ENCODE assay signal across 14 cellular contexts in the genomic region with DNA sequence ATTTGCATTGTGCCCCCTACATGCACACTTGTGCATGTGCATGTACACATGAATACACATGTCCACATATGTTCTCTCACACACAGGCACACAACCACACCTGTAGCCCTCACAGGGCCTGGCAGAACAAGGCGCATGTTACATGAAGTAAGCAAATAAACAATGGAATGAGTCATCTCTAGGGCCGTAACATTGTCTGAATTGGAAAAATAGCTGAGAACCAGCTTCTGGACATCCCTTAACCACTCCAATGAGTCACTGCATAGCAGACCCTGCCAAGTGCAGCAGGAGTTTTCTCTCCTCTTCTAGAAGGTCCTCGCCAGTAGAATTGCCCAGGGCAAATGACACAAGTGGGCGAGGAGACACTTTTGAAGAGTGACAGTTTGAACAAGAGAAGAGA.
DNase-seq lines count a peak whose midpoint lies in the region; ATAC-seq, FAIRE-seq and TF ChIP-seq lines count a peak whose summit lies in the region.
"Had no signal": no experiment of that assay in that cellular context is flagged by ENCODE, and none has a peak within 500 bp of the region (broad histone marks: within the 10 kb centered on the region; RNA-seq: fewer than 3 reads in every experiment).

No MANE protein-coding gene starts in this region.

- H3K4me3 ChIP-seq in bronchial epithelial cell (ENCODE audit: low read depth, low read length) (no peak overlapping the region), mesenchymal stem cell (ENCODE audit: insufficient read depth in 1 of 2, low read depth in 1 of 2, low read length in 2 of 2) (no peak overlapping the region)
- H3K4me3 ChIP-seq: smooth muscle cell, upper lobe of left lung had no signal

- H3K23ac ChIP-seq in mesenchymal stem cell (ENCODE audit: low read length in 2 of 2): no peak overlapping the region

- peaks cover 8% of the 10 kb centered on the region for H3K9me3 ChIP-seq in mesenchymal stem cell (ENCODE audit: control insufficient read depth, low read length)
- H3K9me3 ChIP-seq: upper lobe of left lung had no signal

- H3K4me2 ChIP-seq in mesenchymal stem cell (ENCODE audit: low read length, poor library complexity, severe bottlenecking): no peak overlapping the region
- H3K4me2 ChIP-seq: smooth muscle cell had no signal

- in situ Hi-C loops in Caki2 (cut with HindIII; ENCODE audit: low pct_unique_long_range_greater_than_20kb, low sequenced_read_pairs): no loop called here

- H2BK12ac ChIP-seq in mesenchymal stem cell (ENCODE audit: low read length in 2 of 2): no peak overlapping the region

- no peak overlapping the region for H3K14ac ChIP-seq in mesenchymal stem cell (ENCODE audit: low read length in 2 of 2)

- no peak overlapping the region for H4K91ac ChIP-seq in mesenchymal stem cell (ENCODE audit: low read length)

- no peak for ATAC-seq in HG03280 (IDR thresholded peaks at IDR 0.05; ENCODE audit: unreplicated experiment)
- no peak for ATAC-seq in GM21360 (IDR thresholded peaks at IDR 0.05; ENCODE audit: unreplicated experiment)
- no peak for ATAC-seq in left lobe of liver
- ATAC-seq: CD8-positive, alpha-beta T cell; effector memory CD8-positive, alpha-beta T cell had no signal

- DNase-seq in Caki2 (ENCODE audit: low read depth) (peak; percentile 66), M059J (ENCODE audit: low read depth) (peak; percentile 96), bronchial epithelial cell (ENCODE audit: low read depth) (peak; percentile 81), mesenchymal stem cell (peak; percentile 1), NCI-H2227 treated with DMSO at 0.1 percent for 48 hours (lab: John Stamatoyannopoulos, UW) (no peak), left lobe of liver (ENCODE audit: low spot score) (no peak)
- DNase-seq: activated naive CD8-positive, alpha-beta T cell treated with anti-CD3 and anti-CD28 coated beads, Interleukin-2, amount 10 ng/mL, durations not matched to agents 7 days and 5 days; CD8-positive, alpha-beta T cell; effector memory CD8-positive, alpha-beta T cell; T-helper 9 cell; upper lobe of left lung had no signal

- no peak overlapping the region for H3K18ac ChIP-seq in mesenchymal stem cell (ENCODE audit: low read depth in 1 of 2, low read length in 2 of 2)

- peak; percentile 23 for FAIRE-seq in bronchial epithelial cell (lab: Jason Lieb, UNC)

- 54% methylated on average over 2 of the region's 4 CpGs for WGBS in mesenchymal stem cell

- H2AK5ac ChIP-seq in mesenchymal stem cell (ENCODE audit: low read length, severe bottlenecking): no peak overlapping the region

- H2BK5ac ChIP-seq in mesenchymal stem cell (ENCODE audit: low read depth, low read length, poor library complexity, severe bottlenecking): no peak overlapping the region

- no peaks in the 10 kb centered on the region for H3K36me3 ChIP-seq in bronchial epithelial cell (ENCODE audit: control insufficient read depth, insufficient read depth, low read length)
- no peaks in the 10 kb centered on the region for H3K36me3 ChIP-seq in mesenchymal stem cell (ENCODE audit: control insufficient read depth in 1 of 2, insufficient read depth in 2 of 2, low read depth in 1 of 2, low read length in 2 of 2)
- H3K36me3 ChIP-seq: upper lobe of left lung had no signal

- no peak overlapping the region for H3K4ac ChIP-seq in mesenchymal stem cell (ENCODE audit: low read depth in 1 of 2, low read length in 2 of 2)

- H3K4me1 ChIP-seq in mesenchymal stem cell (ENCODE audit: control insufficient read depth, insufficient read depth, low read depth, low read length): no peaks in the 10 kb centered on the region
- H3K4me1 ChIP-seq: upper lobe of left lung had no signal

- TF ChIP-seq CTCF in bronchial epithelial cell (IDR thresholded peaks at IDR 0.05; ENCODE audit: insufficient read depth, low read length, severe bottlenecking): peak; percentile 3

- H3K79me1 ChIP-seq in mesenchymal stem cell (replicated peaks; ENCODE audit: low read length, poor library complexity, severe bottlenecking): no peaks in the 10 kb centered on the region

- H2AFZ ChIP-seq in mesenchymal stem cell (ENCODE audit: low read depth, low read length): no peak overlapping the region

- no peak overlapping the region for H2BK15ac ChIP-seq in mesenchymal stem cell (ENCODE audit: low read depth, poor library complexity, severe bottlenecking)

- no peak overlapping the region for H3K9ac ChIP-seq in mesenchymal stem cell (ENCODE audit: low read length)

- H2BK120ac ChIP-seq in mesenchymal stem cell (ENCODE audit: low read depth, low read length): no peak overlapping the region

- no peaks in the 10 kb centered on the region for H3K27me3 ChIP-seq in bronchial epithelial cell (ENCODE audit: control insufficient read depth, insufficient read depth, low read length)
- peaks cover 0 to 7% of the 10 kb centered on the region in 2 experiments for H3K27me3 ChIP-seq in mesenchymal stem cell (ENCODE audit: control insufficient read depth in 1 of 2, insufficient read depth in 1 of 2, low read length in 2 of 2)
- H3K27me3 ChIP-seq: upper lobe of left lung had no signal

- no peak overlapping the region for H4K8ac ChIP-seq in mesenchymal stem cell (ENCODE audit: low read length)

- H3K27ac ChIP-seq in mesenchymal stem cell (ENCODE audit: low read length, poor library complexity, severe bottlenecking): no peak overlapping the region
- H3K27ac ChIP-seq: upper lobe of left lung had no signal

Comparison
In these comparisons a context has a peak if more than half of its experiments do, and no peak if none do; other contexts are left out.
1. DNase-seq: peak in Caki2 (single experiment), M059J (single experiment), bronchial epithelial cell (single experiment) and mesenchymal stem cell (single experiment); none in NCI-H2227 treated with DMSO at 0.1 percent for 48 hours (single experiment) and left lobe of liver (single experiment).